ENCODE assay signal across 7 cellular contexts in genomic region chr19:48260359-48260714, GRCh38. TPM values are rescaled to one million over a fixed set of nuclear protein-coding genes. Genes with fewer than 3 reads are reported as not detected.
DNase-seq lines count a peak whose midpoint lies in the region; ATAC-seq, FAIRE-seq and TF ChIP-seq lines count a peak whose summit lies in the region.
"Not testable (repeated sequence)": the region's sequence is repeated elsewhere in the genome, so short reads cannot be mapped to it uniquely, and the experiment has no call there.

No MANE protein-coding gene starts in this region.

- H3K36me3 Mint-ChIP-seq in activated T-cell treated with anti-CD3 and anti-CD28 coated beads, Interleukin-2, amount 50 U/mL, for 24 hours (ENCODE audit: low read depth): peaks cover 19% of the 10 kb centered on the region
- not testable (repeated sequence) for H3K36me3 Mint-ChIP-seq in glutamatergic neuron (ENCODE audit: unreplicated experiment); natural killer cell

- TF ChIP-seq CTCF in GM12865 (IDR thresholded peaks at IDR 0.05; ENCODE audit: insufficient read depth, low read depth, low read length, missing control alignments); body of pancreas (IDR thresholded peaks at IDR 0.05); natural killer cell (IDR thresholded peaks at IDR 0.05): not testable (repeated sequence)
- peak; percentile 22 for TF ChIP-seq CTCF in Panc1 (IDR thresholded peaks at IDR 0.05)
- peak; percentile 24 for TF ChIP-seq CTCF in glutamatergic neuron (IDR thresholded peaks at IDR 0.05; ENCODE audit: partially characterized antibody, unreplicated experiment)

- not testable (repeated sequence) for H3K9me3 ChIP-seq in Panc1 (ENCODE audit: control insufficient read depth, insufficient read depth, low read depth, low read length); body of pancreas; small intestine (ENCODE audit: control insufficient read depth, low read depth)

- CTCF ChIA-PET in Panc1 (lab: Charles Lee): interaction anchor here (0.5 to 0.7 kb wide), 3 partner anchors 13 to 160 kb away, joined by 3 to 5 read pairs (median 5); no protein-coding TSS in a partner anchor

- intact Hi-C loops in Panc1 (cut with micrococcal nuclease; ENCODE audit: unreplicated experiment); body of pancreas (cut with DNase I): not testable (repeated sequence)
- intact Hi-C loops in natural killer cell (cut with micrococcal nuclease): loop anchor here (1.0 to 2.0 kb wide), 2 partner anchors 57 to 90 kb away; partner anchors contain the start of genes LIG1 and ZSWIM9

- peaks cover 42% of the 10 kb centered on the region for H3K4me1 Mint-ChIP-seq in activated T-cell treated with anti-CD3 and anti-CD28 coated beads, Interleukin-2, amount 50 U/mL, for 24 hours (ENCODE audit: low read depth)
- not testable (repeated sequence) for H3K4me1 Mint-ChIP-seq in glutamatergic neuron (ENCODE audit: low read depth, unreplicated experiment)
- H3K4me1 Mint-ChIP-seq in natural killer cell: peaks cover 22 to 35% of the 10 kb centered on the region in 2 donors

- H3K4me3 Mint-ChIP-seq in activated T-cell treated with anti-CD3 and anti-CD28 coated beads, Interleukin-2, amount 50 U/mL, for 24 hours: peak overlapping the region; percentile 79
- not testable (repeated sequence) for H3K4me3 Mint-ChIP-seq in glutamatergic neuron (ENCODE audit: unreplicated experiment)
- peak overlapping the region; percentile 96 for H3K4me3 Mint-ChIP-seq in natural killer cell

- ATAC-seq in Panc1, body of pancreas, natural killer cell: not testable (repeated sequence)

- peak overlapping the region; percentile 96 for H3K27ac Mint-ChIP-seq in activated T-cell treated with anti-CD3 and anti-CD28 coated beads, Interleukin-2, amount 50 U/mL, for 24 hours
- H3K27ac Mint-ChIP-seq in glutamatergic neuron (ENCODE audit: unreplicated experiment): not testable (repeated sequence)
- H3K27ac Mint-ChIP-seq in natural killer cell: peak overlapping the region; percentile 92 to 94

- not testable (repeated sequence) for FAIRE-seq in small intestine (lab: Jason Lieb, UNC)

- H3K36me3 ChIP-seq in Panc1 (ENCODE audit: control insufficient read depth, insufficient read depth, low read length); body of pancreas (replicated peaks in 1 of 2; ENCODE audit: insufficient read depth in 1 of 2, low read depth in 2 of 2); small intestine (ENCODE audit: control insufficient read depth in 2 of 2, insufficient read depth in 2 of 2, low read length in 2 of 2): not testable (repeated sequence)

- not testable (repeated sequence) for H3K27ac ChIP-seq in Panc1 (ENCODE audit: low read length)
- H3K27ac ChIP-seq in body of pancreas (peak overlapping the region in 3 of 4 donors; percentile 78 to 86 (median 81)), small intestine (ENCODE audit: low read depth in 1 of 2, low read length in 1 of 2) (peak overlapping the region; percentile 61 to 98)

- H3K4me3 ChIP-seq in GM12865 (ENCODE audit: low read depth, low read length): peak overlapping the region; percentile 53
- peak overlapping the region; percentile 48 to 70 for H3K4me3 ChIP-seq in Panc1 (ENCODE audit: low read depth in 2 of 2, low read length in 2 of 2)
- H3K4me3 ChIP-seq in body of pancreas: not testable (repeated sequence)
- H3K4me3 ChIP-seq in small intestine (ENCODE audit: low read depth in 1 of 2, low read length in 2 of 2): peak overlapping the region in 1 of 2 donors; percentile 41

- not testable (repeated sequence) for H3K27me3 Mint-ChIP-seq in activated T-cell treated with anti-CD3 and anti-CD28 coated beads, Interleukin-2, amount 50 U/mL, for 24 hours; glutamatergic neuron (ENCODE audit: unreplicated experiment); natural killer cell (ENCODE audit: low read depth in 2 of 2)

- not testable (repeated sequence) for H3K27me3 ChIP-seq in Panc1 (ENCODE audit: control insufficient read depth, insufficient read depth, low read length); body of pancreas; small intestine (ENCODE audit: control insufficient read depth in 2 of 2, insufficient read depth in 2 of 2, low read length in 2 of 2)

- H3K4me1 ChIP-seq in Panc1 (ENCODE audit: control insufficient read depth, insufficient read depth, low read length); body of pancreas; small intestine (ENCODE audit: control insufficient read depth in 2 of 2, insufficient read depth in 1 of 2, low read depth in 1 of 2, low read length in 1 of 2): not testable (repeated sequence)

- H3K9me3 Mint-ChIP-seq in activated T-cell treated with anti-CD3 and anti-CD28 coated beads, Interleukin-2, amount 50 U/mL, for 24 hours; glutamatergic neuron (ENCODE audit: unreplicated experiment); natural killer cell: not testable (repeated sequence)

- in situ Hi-C loops in Panc1 (cut with HindIII; ENCODE audit: low pct_unique_long_range_greater_than_20kb, low sequenced_read_pairs): not testable (repeated sequence)

- POLR2A ChIA-PET in Panc1 (lab: Charles Lee): interaction anchor here (0.6 kb wide), 1 partner anchor 202 kb away, joined by 3 read pairs; no protein-coding TSS in a partner anchor

- BruUV-seq in Panc1 (replicated peaks; lab: Mats Ljungman, UMichigan): not testable (repeated sequence)

- TF ChIP-seq POLR2A in body of pancreas (IDR thresholded peaks at IDR 0.05): not testable (repeated sequence)

- DNase-seq in GM12865 (ENCODE audit: low read depth); Panc1 (ENCODE audit: low read depth, low spot score); activated T-cell treated with anti-CD3 and anti-CD28 coated beads, Interleukin-2, amount 50 U/mL, for 24 hours; body of pancreas; glutamatergic neuron; natural killer cell; small intestine: not testable (repeated sequence)

- WGBS in body of pancreas, 2 donors: 44 to 48% methylated on average over 8 of the region's 8 CpGs
- 19 to 38% (median 36%) methylated on average over 8 of the region's 8 CpGs for WGBS in small intestine, 3 donors

RNA-seq across cellular contexts. Expression of gene CARD8, which starts 4.6 kb away (rescaled TPM):
- total RNA-seq in Panc1 (2021; ENCODE audit: unreplicated experiment) (19.9 TPM), body of pancreas (10 to 100 TPM; 23.7 to 24.4 TPM), glutamatergic neuron (ENCODE audit: unreplicated experiment) (41.9 TPM), natural killer cell (100 to 1,000 TPM; 147 to 216 (median 154) TPM)
- polyA plus RNA-seq in Panc1 (2012; ENCODE audit: insufficient read length): 10.3 TPM
- 10 to 100 TPM; 13.0 to 19.4 (median 14.3) TPM for polyA plus RNA-seq in small intestine

RNA-seq across cellular contexts. Expression of gene ZNF114, which starts 9.5 kb away (rescaled TPM):
- total RNA-seq in Panc1 (2021; ENCODE audit: unreplicated experiment) (2.9 TPM), body of pancreas (under 1 TPM in 1 of 2 donors, not detected in 1; 0.26 TPM), glutamatergic neuron (ENCODE audit: unreplicated experiment) (3.7 TPM), natural killer cell (not detected)
- 1.1 TPM for polyA plus RNA-seq in Panc1 (2012; ENCODE audit: insufficient read length)
- polyA plus RNA-seq in small intestine: under 1 TPM in 1 of 3 donors, not detected in 2; 0.36 TPM
